Comparison of ENCODE assay signal across 1 cellular context in genomic region chr1:233619414-233619813, GRCh38. TPM values are rescaled to one million over a fixed set of nuclear protein-coding genes. Genes with fewer than 3 reads are reported as not detected.
"Had no signal": no experiment of that assay in that cellular context is flagged by ENCODE, and none has a peak within 500 bp of the region (broad histone marks: within the 10 kb centered on the region; RNA-seq: fewer than 3 reads in every experiment).

No MANE protein-coding gene starts in this region.

RNA-seq across cellular contexts. Expression of gene KCNK1, which starts 5.5 kb away (rescaled TPM):
- total RNA-seq: HFFc6 had no signal
